8 cellular contexts compared by ENCODE assay signal in the genomic region with DNA sequence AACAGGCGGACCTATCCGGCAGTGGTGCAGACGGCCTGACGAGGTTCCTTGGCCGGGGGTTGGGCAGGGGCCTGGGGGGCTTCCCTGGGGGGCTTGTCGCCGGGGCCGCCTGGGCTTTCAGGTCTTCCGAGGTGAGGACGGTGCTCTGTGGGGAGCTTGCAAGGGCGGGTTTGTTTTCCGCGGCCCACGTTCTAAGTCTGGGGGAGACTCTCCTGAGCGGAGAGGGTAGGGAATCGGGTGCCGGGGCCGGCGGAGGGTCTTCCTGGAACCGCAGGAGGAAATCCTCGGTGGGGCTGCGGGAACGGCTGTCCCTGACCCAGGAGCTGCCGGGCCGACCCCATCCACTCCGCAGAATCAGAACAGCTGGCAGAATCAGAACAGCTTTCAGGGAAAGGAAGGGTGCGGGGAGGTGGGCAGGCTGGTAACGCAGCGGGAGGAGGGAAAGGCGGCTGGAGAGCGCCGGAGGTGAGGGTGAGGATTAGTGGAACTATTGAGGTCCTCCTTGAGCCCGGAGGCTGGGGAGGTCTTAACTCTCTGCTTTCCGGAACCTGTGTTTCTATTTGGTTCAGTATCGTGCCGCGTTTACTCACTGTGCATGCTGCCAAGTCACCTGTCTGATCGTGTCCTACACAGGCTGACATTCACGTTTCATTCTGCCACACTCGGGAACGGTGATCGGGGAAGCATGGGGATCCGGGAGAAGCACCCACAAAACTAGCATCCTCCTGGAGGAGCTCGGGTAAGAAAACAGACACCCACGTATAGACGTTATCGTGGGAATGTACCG. TPM values are rescaled to one million over a fixed set of nuclear protein-coding genes. Genes with fewer than 3 reads are reported as not detected.
DNase-seq lines count a peak whose midpoint lies in the region; ATAC-seq and TF ChIP-seq lines count a peak whose summit lies in the region.

No MANE protein-coding gene starts in this region.

- DNase-seq in CD14-positive monocyte (ENCODE audit: low spot score) (no peak), SK-MEL-5 (ENCODE audit: low read depth, low spot score) (peak; percentile 55), kidney tubule cell (ENCODE audit: low spot score) (peak; percentile 47)
- no peak for DNase-seq in central memory CD8-positive, alpha-beta T cell (ENCODE audit: low spot score in 2 of 2)
- peak; percentile 18 to 24 for DNase-seq in stimulated activated CD4-positive, alpha-beta T cell treated with anti-CD3 and anti-CD28 coated beads, Interleukin-4, amount 100 ng/mL, for 4 hours

- no peak for TF ChIP-seq CTCF in CD14-positive monocyte (IDR thresholded peaks at IDR 0.05)

- H3K9me3 Mint-ChIP-seq in CD14-positive monocyte, result no peaks in the 10 kb centered on the region
- H3K9me3 Mint-ChIP-seq in central memory CD8-positive, alpha-beta T cell, result no peaks in the 10 kb centered on the region

- H3K4me1 Mint-ChIP-seq in CD14-positive monocyte, result peaks cover 51% of the 10 kb centered on the region
- peaks cover 75% of the 10 kb centered on the region for H3K4me1 Mint-ChIP-seq in central memory CD8-positive, alpha-beta T cell

- peak; percentile 24 for ATAC-seq in GM19023 (IDR thresholded peaks at IDR 0.05; ENCODE audit: unreplicated experiment)
- ATAC-seq in HG03139 (IDR thresholded peaks at IDR 0.05; ENCODE audit: unreplicated experiment), result peak; percentile 21
- peak; percentile 40 for ATAC-seq in central memory CD8-positive, alpha-beta T cell (replicated peaks; ENCODE audit: extremely low read depth, poor library complexity, severe bottlenecking)
- ATAC-seq in HG03469 (IDR thresholded peaks at IDR 0.05; ENCODE audit: unreplicated experiment), result no peak

- H3K4me3 Mint-ChIP-seq in CD14-positive monocyte, result peak overlapping the region; percentile 94
- H3K4me3 Mint-ChIP-seq in central memory CD8-positive, alpha-beta T cell, result peak overlapping the region; percentile 93

- H3K36me3 Mint-ChIP-seq in CD14-positive monocyte, result peaks cover 21 to 24% of the 10 kb centered on the region in 2 donors
- peaks cover 19% of the 10 kb centered on the region for H3K36me3 Mint-ChIP-seq in central memory CD8-positive, alpha-beta T cell (ENCODE audit: insufficient read depth)

- intact Hi-C loops in CD14-positive monocyte (cut with micrococcal nuclease), result loop anchor here (2.0 to 5.0 kb wide), 2 partner anchors 40 kb away; a partner anchor contains a TSS

- in situ Hi-C loops in SK-MEL-5 (cut with HindIII; ENCODE audit: low pct_unique_long_range_greater_than_20kb, low sequenced_read_pairs), result no loop called here

- H3K27ac Mint-ChIP-seq in CD14-positive monocyte, result peak overlapping the region; percentile 90 to 99 (median 97)
- H3K27ac Mint-ChIP-seq in central memory CD8-positive, alpha-beta T cell (ENCODE audit: low read depth), result peak overlapping the region; percentile 97

- H3K27me3 Mint-ChIP-seq in CD14-positive monocyte (ENCODE audit: low read depth in 3 of 3), result no peaks in the 10 kb centered on the region
- no peaks in the 10 kb centered on the region for H3K27me3 Mint-ChIP-seq in central memory CD8-positive, alpha-beta T cell

RNA-seq across cellular contexts. Expression of a gene that starts 28.9 kb away (rescaled TPM):
- polyA plus RNA-seq in CD14-positive monocyte, result not detected
- 0.35 TPM in 1 of 2 replicates, not detected in the other for total RNA-seq in SK-MEL-5 (2014; rRNA removed; shearing (Covaris generic))
- polyA plus RNA-seq in SK-MEL-5 (2015; cell fraction: cytosol; rRNA removed), result 2.2 TPM in 1 of 2 replicates, not detected in the other
- polyA plus RNA-seq in SK-MEL-5 (2015; cell fraction: nucleus; rRNA removed), result 0.94 TPM in 1 of 2 replicates, not detected in the other

RNA-seq across cellular contexts. Expression of a gene that starts 39.9 kb away (rescaled TPM):
- polyA plus RNA-seq in CD14-positive monocyte, result 1 to 10 TPM; 5.1 to 8.0 TPM
- total RNA-seq in SK-MEL-5 (2014; rRNA removed; shearing (Covaris generic)), result 39.3 and 45.1 TPM in 2 replicates
- polyA plus RNA-seq in SK-MEL-5 (2015; cell fraction: cytosol; rRNA removed), result 33.8 and 35.7 TPM in 2 replicates
- 99.3 and 141 TPM in 2 replicates for polyA plus RNA-seq in SK-MEL-5 (2015; cell fraction: nucleus; rRNA removed)

Comparison
In these comparisons a context has a peak if more than half of its experiments do, and no peak if none do; other contexts are left out.
1. DNase-seq: peak in SK-MEL-5 (single experiment), kidney tubule cell (single experiment) and stimulated activated CD4-positive, alpha-beta T cell treated with anti-CD3 and anti-CD28 coated beads, Interleukin-4, amount 100 ng/mL, for 4 hours (2 of 2); none in CD14-positive monocyte (single experiment) and central memory CD8-positive, alpha-beta T cell (0 of 2).